Comparison of ENCODE assay signal across 8 cellular contexts in the genomic region with DNA sequence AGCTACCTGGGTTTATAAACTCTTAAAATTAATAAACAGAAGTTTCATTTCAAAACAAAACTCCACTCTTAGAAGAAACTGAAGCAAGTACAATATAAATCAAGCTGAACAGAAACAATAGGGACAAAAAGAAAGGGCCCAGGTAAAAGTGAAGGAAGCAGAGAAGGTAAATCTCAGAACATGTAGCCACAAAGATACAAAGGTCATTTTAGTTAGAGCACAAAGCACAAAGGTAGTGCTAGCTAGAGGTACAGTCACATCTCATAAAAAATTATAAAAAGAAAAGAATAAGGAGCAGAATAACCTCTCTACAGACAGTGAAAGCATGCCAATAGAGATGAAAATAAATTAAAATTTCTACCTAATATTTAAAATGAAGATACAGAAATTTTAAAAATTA.
"Had no signal": no experiment of that assay in that cellular context is flagged by ENCODE, and none has a peak within 500 bp of the region (broad histone marks: within the 10 kb centered on the region; RNA-seq: fewer than 3 reads in every experiment).

No MANE protein-coding gene starts in this region.

- H3K27ac Mint-ChIP-seq: IgD-negative memory B cell had no signal

- ATAC-seq: HepG2, K562 had no signal

- FAIRE-seq: HepG2, HTR-8/SVneo, K562 had no signal

- H3K36me3 Mint-ChIP-seq: IgD-negative memory B cell had no signal

- DNase-seq: IMR-90, KBM-7, KG1 had no signal

- H3K4me1 Mint-ChIP-seq: IgD-negative memory B cell had no signal

- H3K4me3 Mint-ChIP-seq: IgD-negative memory B cell had no signal

- H3K27ac ChIP-seq: HL-60 had no signal

- H3K4me3 ChIP-seq: K562 had no signal
